10 cellular contexts compared by ENCODE assay signal in genomic region chr13:41403983-41404382, GRCh38. TPM values are rescaled to one million over a fixed set of nuclear protein-coding genes. Genes with fewer than 3 reads are reported as not detected.
"Had no signal": no experiment of that assay in that cellular context is flagged by ENCODE, and none has a peak within 500 bp of the region (broad histone marks: within the 10 kb centered on the region; RNA-seq: fewer than 3 reads in every experiment).

No MANE protein-coding gene starts in this region.

- H3K27ac Mint-ChIP-seq: GM23338, H9, HFFc6 had no signal

- H3K4me2 ChIP-seq: GM23338 had no signal

- H3K9me3 Mint-ChIP-seq: GM23338, H9, HFFc6 had no signal

- DNase-seq: H9, HCEC 1CT, HFFc6, IMR-90, KBM-7 had no signal

- H3K4me3 ChIP-seq: GM23338 had no signal

- H3K27ac ChIP-seq: HL-60 had no signal

- FAIRE-seq: H1, H54, HepG2 had no signal

- H3K4me3 Mint-ChIP-seq: GM23338, H9, HFFc6 had no signal

RNA-seq across cellular contexts. Expression of gene RGCC, which starts 53.4 kb away (rescaled TPM):
- total RNA-seq: H9 had no signal
- polyA plus RNA-seq: H1 had no signal
